1 cellular context compared by ENCODE assay signal in genomic region chr4:169025184-169025583, GRCh38.
TF ChIP-seq lines count a peak whose summit lies in the region.

No MANE protein-coding gene starts in this region.

TF ChIP-seq in K562, 482 proteins besides CTCF, POLR2A, EP300 and RAD21 (continued from another document):
- TF ChIP-seq CGGBP1 (CRISPR knock-in tag; IDR thresholded peaks at IDR 0.05) (no peak), KDM2B (CRISPR knock-in tag; IDR thresholded peaks at IDR 0.05) (no peak), ZNF655 (CRISPR knock-in tag; IDR thresholded peaks at IDR 0.05) (no peak), SRSF9 (IDR thresholded peaks at IDR 0.05; ENCODE audit: borderline replicate concordance, low read depth, low read length) (no peak)
